In the genomic region with DNA sequence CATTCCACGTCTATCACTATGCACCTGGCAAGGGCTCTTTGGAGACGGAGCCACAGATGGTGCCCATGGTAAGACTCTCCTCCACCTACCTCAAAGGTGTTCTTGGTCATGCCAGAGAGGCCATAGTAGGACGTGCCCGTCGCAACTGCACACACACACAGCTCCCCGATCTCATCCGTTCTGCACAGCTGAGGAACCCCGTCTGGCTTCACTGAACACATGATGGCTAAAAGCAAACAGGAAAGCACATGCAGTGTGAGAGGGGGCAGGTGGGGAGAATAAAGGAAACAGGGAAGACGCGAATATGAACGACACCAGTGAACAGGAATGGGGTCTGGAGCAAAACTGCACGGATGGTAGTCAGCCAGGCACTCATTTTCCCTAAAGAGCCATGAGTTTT, we compare ENCODE assay signal across 25 cellular contexts.
A peak's percentile ranks its signal among the peaks of the same experiment; 100 is the strongest.
DNase-seq lines count a peak whose midpoint lies in the region; ATAC-seq, FAIRE-seq and TF ChIP-seq lines count a peak whose summit lies in the region.
"Had no signal": no experiment of that assay in that cellular context is flagged by ENCODE, and none has a peak within 500 bp of the region (broad histone marks: within the 10 kb centered on the region; RNA-seq: fewer than 3 reads in every experiment).

No MANE protein-coding gene starts in this region.

- H2BK5ac ChIP-seq in H1 (ENCODE audit: low read depth, low read length): no peak overlapping the region; the same call in 1 of the 2 replicates

- TF ChIP-seq RAD21 in H1 (IDR thresholded peaks at IDR 0.05 in 1 of 2, conservative IDR thresholded peaks at IDR 0.05 in 1 of 2; ENCODE audit: low read depth in 2 of 2, low read length in 2 of 2): no peak

- H4K91ac ChIP-seq in H1 (replicated peaks; ENCODE audit: insufficient read length, low read length): no peak overlapping the region

- H3K14ac ChIP-seq in H1 (ENCODE audit: insufficient read length): no peak overlapping the region

- no peak for TF ChIP-seq POLR2A in H1 (IDR thresholded peaks at IDR 0.05; ENCODE audit: control extremely low read depth in 1 of 2, low read depth in 2 of 2, low read length in 2 of 2)

- ATAC-seq in GM18861 (IDR thresholded peaks at IDR 0.05; ENCODE audit: unreplicated experiment): no peak
- no peak for ATAC-seq in heart right ventricle

- CTCF ChIA-PET in H1 (lab: Charles Lee; ENCODE audit: partially characterized antibody): no interaction called here

- DNase-seq in COLO668 (lab: John Stamatoyannopoulos, UW; ENCODE audit: unreplicated experiment) (peak; percentile 16), H1 (ENCODE audit: low read depth in 1 of 2, low spot score in 2 of 2) (no peak), osteoblast (ENCODE audit: insufficient read length, low spot score, missing footprints) (peak; percentile 13), DMS53 treated with DMSO at 0.1 percent for 48 hours (lab: John Stamatoyannopoulos, UW; ENCODE audit: unreplicated experiment) (no peak), heart right ventricle (no peak)
- DNase-seq: CD4-positive, CD25-positive, alpha-beta regulatory T cell; GF-D8; GOT3; HCEC 1CT; Karpas-422; MV-4-11; NCI-H1105; NCI-H146; NCI-H1930; NCI-H524; NCI-H748 treated with DMSO at 0.1 percent for 48 hours; Right ventricle myocardium superior; RPMI8226; T-helper 2 cell had no signal

- intact Hi-C loops in heart right ventricle (cut with DNase I): no loop called here

- no peak overlapping the region for H2BK120ac ChIP-seq in H1 (replicated peaks; ENCODE audit: low read depth, low read length)

- POLR2A ChIA-PET in H1 (lab: Charles Lee; ENCODE audit: partially characterized antibody): no interaction called here

- H4K20me1 ChIP-seq in DOHH2 (ENCODE audit: control insufficient read depth, insufficient read depth, low read depth, low read length) (no peaks in the 10 kb centered on the region), H1 (replicated peaks in 1 of 2; ENCODE audit: control insufficient read depth in 1 of 2, insufficient read depth in 2 of 2, low read length in 2 of 2) (no peaks in the 10 kb centered on the region), osteoblast (ENCODE audit: insufficient read depth, low read length) (peaks cover 6% of the 10 kb centered on the region)

- no peak overlapping the region for H2BK12ac ChIP-seq in H1 (ENCODE audit: low read depth, low read length)

- no peak for TF ChIP-seq EP300 in H1 (IDR thresholded peaks at IDR 0.05; ENCODE audit: borderline replicate concordance in 1 of 2, low read depth in 2 of 2, low read length in 2 of 2)

- no peak for TF ChIP-seq CTCF in DOHH2 (IDR thresholded peaks at IDR 0.05; ENCODE audit: low read depth, low read length, poor library complexity, severe bottlenecking)
- TF ChIP-seq CTCF in H1 (IDR thresholded peaks at IDR 0.05; ENCODE audit: control extremely low read depth in 1 of 3, insufficient read depth in 1 of 3, low read depth in 1 of 3, low read length in 3 of 3): no peak
- TF ChIP-seq CTCF in osteoblast (IDR thresholded peaks at IDR 0.05; ENCODE audit: extremely low read depth, low read depth, low read length): no peak
- TF ChIP-seq CTCF in heart right ventricle (IDR thresholded peaks at IDR 0.05): no peak

- peaks cover 2% of the 10 kb centered on the region for H3K23me2 ChIP-seq in H1 (ENCODE audit: low read depth, low read length)

- H4K8ac ChIP-seq in H1 (ENCODE audit: extremely low read depth, insufficient read depth, low read length): peak overlapping the region; percentile 20; the same call in 1 of the 2 replicates

- H3F3A ChIP-seq in DOHH2 (ENCODE audit: control insufficient read depth, insufficient read depth): peaks cover 13% of the 10 kb centered on the region

- no peaks in the 10 kb centered on the region for H3K9me3 ChIP-seq in DOHH2 (ENCODE audit: control insufficient read depth, insufficient read depth, low read length)
- H3K9me3 ChIP-seq in H1 (ENCODE audit: insufficient read depth in 2 of 2, low read depth in 1 of 2, low read length in 1 of 2): no peaks in the 10 kb centered on the region
- no peaks in the 10 kb centered on the region for H3K9me3 ChIP-seq in osteoblast (ENCODE audit: low read depth, low read length)
- H3K9me3 ChIP-seq in heart right ventricle: no peaks in the 10 kb centered on the region
- H3K9me3 ChIP-seq: SJSA1 had no signal

- H3K27ac ChIP-seq in DOHH2 (ENCODE audit: low read depth, low read length) (peak overlapping the region; percentile 79), H1 (ENCODE audit: low read depth, low read length) (no peak overlapping the region), osteoblast (ENCODE audit: low read depth, low read length) (no peak overlapping the region), heart right ventricle (no peak overlapping the region)
- H3K27ac ChIP-seq: HL-60, SJSA1 had no signal

- H3K79me2 ChIP-seq in DOHH2 (ENCODE audit: control insufficient read depth, low read length) (no peaks in the 10 kb centered on the region), H1 (ENCODE audit: control insufficient read depth in 1 of 2, insufficient read depth in 2 of 2, low read length in 2 of 2) (no peaks in the 10 kb centered on the region), osteoblast (ENCODE audit: insufficient read depth, low read length) (no peaks in the 10 kb centered on the region)

- H3K4me1 ChIP-seq in DOHH2 (ENCODE audit: control insufficient read depth, low read length) (peaks cover 64% of the 10 kb centered on the region), H1 (replicated peaks in 1 of 4; ENCODE audit: control insufficient read depth in 3 of 4, insufficient read depth in 4 of 4, low read length in 3 of 4) (no peaks in the 10 kb centered on the region), osteoblast (ENCODE audit: insufficient read depth, low read length) (peaks cover 12% of the 10 kb centered on the region), heart right ventricle (peaks cover 0 to 11% (median 0%) of the 10 kb centered on the region in 9 donors)

- H3K36me3 ChIP-seq in DOHH2 (ENCODE audit: control insufficient read depth, low read length): peaks cover 65% of the 10 kb centered on the region
- H3K36me3 ChIP-seq in H1 (ENCODE audit: control insufficient read depth in 2 of 4, insufficient read depth in 4 of 4, low read length in 3 of 4): no peaks in the 10 kb centered on the region; a peak in 2 of 8 replicates
- peaks cover 72% of the 10 kb centered on the region for H3K36me3 ChIP-seq in osteoblast (ENCODE audit: insufficient read depth, low read length)
- H3K36me3 ChIP-seq in heart right ventricle: peaks cover 0 to 86% (median 52%) of the 10 kb centered on the region in 9 donors

- no peak for FAIRE-seq in H1 (lab: Jason Lieb, UNC)
- FAIRE-seq: D721Med, GM12891 had no signal

- peak overlapping the region; percentile 54 for H3K4me2 ChIP-seq in DOHH2 (ENCODE audit: low read length)
- no peak overlapping the region for H3K4me2 ChIP-seq in H1 (ENCODE audit: insufficient read depth in 1 of 2, low read depth in 2 of 2, low read length in 2 of 2)
- H3K4me2 ChIP-seq in osteoblast (ENCODE audit: insufficient read depth, low read length): no peak overlapping the region

- no peak overlapping the region for H3K4ac ChIP-seq in H1 (replicated peaks; ENCODE audit: insufficient read length, low read depth, low read length)

- H3K9ac ChIP-seq in H1 (replicated peaks in 1 of 4; ENCODE audit: extremely low read depth in 1 of 4, low read depth in 3 of 4, low read length in 3 of 4): no peak overlapping the region

- H3K27me3 ChIP-seq in DOHH2 (ENCODE audit: control insufficient read depth, low read length): no peaks in the 10 kb centered on the region
- H3K27me3 ChIP-seq in H1 (replicated peaks in 1 of 4; ENCODE audit: control insufficient read depth in 3 of 4, extremely low read depth in 1 of 4, insufficient read depth in 3 of 4, low read length in 3 of 4): no peaks in the 10 kb centered on the region
- H3K27me3 ChIP-seq in osteoblast (ENCODE audit: insufficient read depth, low read length): no peaks in the 10 kb centered on the region
- no peaks in the 10 kb centered on the region for H3K27me3 ChIP-seq in heart right ventricle
- H3K27me3 ChIP-seq: SJSA1 had no signal

- no peak overlapping the region for H3K56ac ChIP-seq in H1 (replicated peaks; ENCODE audit: insufficient read length, low read depth, low read length)

- no peak overlapping the region for H2AFZ ChIP-seq in H1 (ENCODE audit: low read length)
- no peak overlapping the region for H2AFZ ChIP-seq in osteoblast (ENCODE audit: low read length)

- 96% methylated on average over 12 of the region's 12 CpGs; no CpG with 5 or more reads in 1 of the 2 experiments for WGBS in H1 (ENCODE audit: extremely low coverage in 1 of 2, insufficient coverage in 1 of 2, insufficient read length in 1 of 2, insufficient replicate concordance in 2 of 2, low coverage in 1 of 2, low lambda C conversion rate in 2 of 2, missing lambda C conversion rate in 1 of 2), 2 experiments
- WGBS in heart right ventricle, 2 donors: 95 to 96% methylated on average over 12 of the region's 12 CpGs

- H3K9me2 ChIP-seq in DOHH2 (replicated peaks; ENCODE audit: control insufficient read depth, low read length): no peaks in the 10 kb centered on the region

- no peak overlapping the region for H2AK5ac ChIP-seq in H1 (ENCODE audit: low read depth, low read length)

- H3K79me1 ChIP-seq in H1 (ENCODE audit: low read depth, low read length): no peaks in the 10 kb centered on the region

- H3K23ac ChIP-seq in H1 (ENCODE audit: insufficient read length): no peak overlapping the region

- H2BK20ac ChIP-seq in H1 (ENCODE audit: low read length): no peak overlapping the region

- H3K18ac ChIP-seq in H1 (ENCODE audit: extremely low read depth, low read length): no peak overlapping the region

- no peak overlapping the region for H4K5ac ChIP-seq in H1 (ENCODE audit: insufficient read length, low read depth, low read length)

- H3K4me3 ChIP-seq in DOHH2 (ENCODE audit: low read length): peak overlapping the region; percentile 35
- H3K4me3 ChIP-seq in H1 (ENCODE audit: extremely low read depth in 1 of 4, insufficient read depth in 2 of 4, low read depth in 3 of 4, low read length in 4 of 4): no peak overlapping the region
- H3K4me3 ChIP-seq in osteoblast (ENCODE audit: insufficient read depth, low read length): no peak overlapping the region
- H3K4me3 ChIP-seq in heart right ventricle: no peak overlapping the region
- H3K4me3 ChIP-seq: SJSA1 had no signal

- H2BK15ac ChIP-seq in H1 (ENCODE audit: low read length): no peak overlapping the region

TF ChIP-seq in H1, 55 proteins besides CTCF, POLR2A, EP300 and RAD21 (continues in another document):
- TF ChIP-seq, protein P1, sequence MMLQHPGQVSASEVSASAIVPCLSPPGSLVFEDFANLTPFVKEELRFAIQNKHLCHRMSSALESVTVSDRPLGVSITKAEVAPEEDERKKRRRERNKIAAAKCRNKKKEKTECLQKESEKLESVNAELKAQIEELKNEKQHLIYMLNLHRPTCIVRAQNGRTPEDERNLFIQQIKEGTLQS (IDR thresholded peaks at IDR 0.05; ENCODE audit: insufficient read depth, low read depth, low read length): no peak
- no peak for TF ChIP-seq YY1 (IDR thresholded peaks at IDR 0.05; ENCODE audit: low read depth, low read length)
- no peak for TF ChIP-seq BRCA1 (IDR thresholded peaks at IDR 0.05; ENCODE audit: low read depth, low read length)
- no peak for TF ChIP-seq MAFK (IDR thresholded peaks at IDR 0.05; ENCODE audit: low read depth, low read length)
- TF ChIP-seq TEAD4 (IDR thresholded peaks at IDR 0.05; ENCODE audit: low read depth, low read length): no peak
- TF ChIP-seq TAF1 (IDR thresholded peaks at IDR 0.05; ENCODE audit: low read depth, low read length): no peak

Comparison
In these comparisons a context has a peak if more than half of its experiments do, and no peak if none do; other contexts are left out.
1. DNase-seq: peak in COLO668 (single experiment) and osteoblast (single experiment); none in H1 (0 of 2), DMS53 treated with DMSO at 0.1 percent for 48 hours (single experiment) and heart right ventricle (0 of 2).